8 cellular contexts compared by ENCODE assay signal in genomic region chr5:173204185-173204979, GRCh38. TPM values are rescaled to one million over a fixed set of nuclear protein-coding genes. Genes with fewer than 3 reads are reported as not detected.
A peak's percentile ranks its signal among the peaks of the same experiment; 100 is the strongest.
DNase-seq lines count a peak whose midpoint lies in the region; TF ChIP-seq lines count a peak whose summit lies in the region.

No MANE protein-coding gene starts in this region.

- H3K27ac ChIP-seq in coronary artery = no peak overlapping the region

- H3K4me3 ChIP-seq in foreskin fibroblast (ENCODE audit: low read depth in 1 of 2, low read length in 2 of 2) (no peak overlapping the region), coronary artery (no peak overlapping the region)

- peak; percentile 19 for DNase-seq in stimulated activated CD4-positive, alpha-beta T cell treated with anti-CD3 and anti-CD28 coated beads, Interleukin-15, amount 100 ng/mL, for 24 hours
- no peak for DNase-seq in stimulated activated CD4-positive, alpha-beta T cell treated with anti-CD3 and anti-CD28 coated beads, Interleukin-4, amount 100 ng/mL, for 1 hour
- peak; percentile 61 for DNase-seq in RPMI8226
- DNase-seq in foreskin fibroblast = peak in 1 of 2 donors; percentile 61
- DNase-seq in NCI-H226 = no peak
- DNase-seq in coronary artery (ENCODE audit: low spot score) = no peak
- DNase-seq in activated CD4-positive, CD25-positive, alpha-beta regulatory T cell (lab: John Stamatoyannopoulos, UW) = no peak
- no peak for DNase-seq in posterior vena cava (ENCODE audit: low spot score)

- TF ChIP-seq CTCF in foreskin fibroblast (IDR thresholded peaks at IDR 0.05; ENCODE audit: low read depth, low read length) (peak; percentile 56), coronary artery (IDR thresholded peaks at IDR 0.05) (no peak)

- intact Hi-C loops in posterior vena cava (cut with DNase I) = loop anchor here in 1 of 2 donors (10.0 kb wide), 1 partner anchor 230 kb away; no protein-coding TSS in a partner anchor

RNA-seq across cellular contexts. Expression of gene NKX2-5, which starts 30.6 kb away (rescaled TPM):
- not detected for total RNA-seq in posterior vena cava

Comparison
In these comparisons a context has a peak if more than half of its experiments do, and no peak if none do; other contexts are left out.
1. DNase-seq: peak in stimulated activated CD4-positive, alpha-beta T cell treated with anti-CD3 and anti-CD28 coated beads, Interleukin-15, amount 100 ng/mL, for 24 hours (single experiment) and RPMI8226 (single experiment); none in stimulated activated CD4-positive, alpha-beta T cell treated with anti-CD3 and anti-CD28 coated beads, Interleukin-4, amount 100 ng/mL, for 1 hour (single experiment), NCI-H226 (single experiment), coronary artery (single experiment), activated CD4-positive, CD25-positive, alpha-beta regulatory T cell (0 of 4) and posterior vena cava (single experiment).